In the genomic region with DNA sequence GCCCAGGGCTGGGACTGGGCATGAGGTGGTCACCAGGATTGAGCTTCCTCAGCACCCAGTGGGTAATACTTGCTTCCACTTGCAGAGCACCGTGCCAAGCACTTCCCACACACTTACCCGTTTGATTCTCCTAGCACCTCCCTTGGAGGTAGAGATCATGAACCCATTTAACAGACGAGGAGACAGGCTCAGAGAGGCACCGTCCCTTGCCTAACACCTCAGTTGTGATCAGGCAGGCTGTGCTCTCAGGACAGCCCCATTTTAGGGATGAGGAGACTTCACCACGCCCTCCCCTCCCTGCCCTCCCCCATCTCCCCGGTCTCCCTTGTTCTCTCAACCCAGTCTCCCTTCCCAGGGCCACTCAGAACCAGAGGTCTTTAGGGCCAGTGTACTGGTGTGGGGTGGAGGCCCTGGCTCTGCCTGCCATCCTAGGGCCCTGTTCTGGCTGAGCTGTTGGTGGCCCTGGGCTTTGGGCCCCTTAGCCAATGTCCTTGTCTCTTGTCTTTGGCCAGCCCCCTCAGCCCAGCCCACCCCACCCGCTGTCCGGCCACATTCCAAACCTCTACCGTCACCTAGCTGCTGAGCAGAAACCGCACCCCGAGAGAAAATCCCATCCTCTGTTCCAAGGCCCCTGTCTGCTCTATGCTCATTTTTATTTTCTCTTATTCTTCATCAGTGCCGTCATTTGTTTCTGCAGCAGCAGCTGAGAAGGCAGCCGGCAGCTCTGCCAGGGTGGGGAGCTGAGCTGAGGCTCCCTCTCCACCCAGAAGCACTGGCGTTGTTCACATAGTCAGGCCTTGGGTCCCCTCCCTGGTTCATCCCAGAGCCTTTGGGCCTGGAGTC, we compare ENCODE assay signal across 8 cellular contexts. TPM values are rescaled to one million over a fixed set of nuclear protein-coding genes. Genes with fewer than 3 reads are reported as not detected.
DNase-seq lines count a peak whose midpoint lies in the region; TF ChIP-seq lines count a peak whose summit lies in the region.

No MANE protein-coding gene starts in this region.

- H3K27ac ChIP-seq in SK-N-SH (ENCODE audit: low read depth in 2 of 2, low read length in 1 of 2) (peak overlapping the region; percentile 53 to 72; a peak in 3 of 4 replicates), neuronal stem cell (replicated peaks; ENCODE audit: low read length) (peak overlapping the region; percentile 8)

- H3K9me3 ChIP-seq in SK-N-SH (no peaks in the 10 kb centered on the region), neuronal stem cell (replicated peaks in 1 of 2; ENCODE audit: control insufficient read depth in 2 of 2, insufficient read depth in 1 of 2, low read depth in 1 of 2, low read length in 2 of 2) (peaks cover 0 to 5% of the 10 kb centered on the region in 2 donors)

- H3K79me2 ChIP-seq in SK-N-SH (ENCODE audit: insufficient read depth), result no peaks in the 10 kb centered on the region

- H3K4ac ChIP-seq in neuronal stem cell (ENCODE audit: low read length), result no peak overlapping the region

- peak overlapping the region; percentile 97 for H2BK120ac ChIP-seq in neuronal stem cell (ENCODE audit: low read depth, low read length)

- H4K20me1 ChIP-seq in SK-N-SH (ENCODE audit: insufficient read depth), result no peaks in the 10 kb centered on the region

- peak overlapping the region; percentile 90 for H3K18ac ChIP-seq in neuronal stem cell (ENCODE audit: low read length)

- H2BK5ac ChIP-seq in neuronal stem cell (ENCODE audit: low read length), result peak overlapping the region; percentile 4

- CTCF ChIA-PET in SK-N-SH (lab: Yijun Ruan, JAX), result interaction anchor here (1.0 to 2.4 kb wide), 4 partner anchors 29 to 42 kb away, joined by 3 to 13 read pairs (median 7); a partner anchor contains a TSS

- no peaks in the 10 kb centered on the region for H3K36me3 ChIP-seq in SK-N-SH (replicated peaks in 1 of 2; ENCODE audit: control insufficient read depth in 1 of 2, insufficient read depth in 2 of 2, low read length in 1 of 2)
- H3K36me3 ChIP-seq in neuronal stem cell (replicated peaks in 1 of 2; ENCODE audit: control insufficient read depth in 2 of 2, insufficient read depth in 2 of 2, low read length in 2 of 2), result no peaks in the 10 kb centered on the region

- H2AK5ac ChIP-seq in neuronal stem cell (ENCODE audit: low read depth, low read length), result peak overlapping the region; percentile 99

- H3K9ac ChIP-seq in SK-N-SH (peak overlapping the region; percentile 59; the same call in 1 of the 2 replicates), neuronal stem cell (ENCODE audit: low read depth, low read length, poor library complexity) (peak overlapping the region; percentile 1)

- peak overlapping the region; percentile 98 for H3K23ac ChIP-seq in neuronal stem cell (ENCODE audit: low read depth, low read length, poor library complexity)

- H3K4me1 ChIP-seq in SK-N-SH (ENCODE audit: control insufficient read depth in 1 of 2, insufficient read depth in 2 of 2, low read depth in 1 of 2, low read length in 1 of 2), result peaks cover 0 to 25% of the 10 kb centered on the region in 2 experiments; a peak in 3 of 4 replicates
- H3K4me1 ChIP-seq in neuronal stem cell (ENCODE audit: control insufficient read depth in 2 of 2, insufficient read depth in 1 of 2, low read depth in 1 of 2, low read length in 2 of 2), result peaks cover 21 to 28% of the 10 kb centered on the region in 2 donors

- peak overlapping the region; percentile 96 for H2BK15ac ChIP-seq in neuronal stem cell (ENCODE audit: low read length)

- DNase-seq in Daoy (ENCODE audit: low read depth) (peak; percentile 96), SK-N-SH (peak; percentile 27), fibroblast of the conjunctiva (ENCODE audit: low read depth) (peak; percentile 63), neuronal stem cell (ENCODE audit: low spot score) (peak; percentile 54), putamen (ENCODE audit: low spot score) (no peak), pons (ENCODE audit: low spot score) (no peak), GM10266 (ENCODE audit: extremely low spot score) (no peak), germinal center (ENCODE audit: low spot score) (no peak)

- peak overlapping the region; percentile 73 for H3K14ac ChIP-seq in neuronal stem cell (ENCODE audit: low read length)

- H3K9me2 ChIP-seq in SK-N-SH, result no peaks in the 10 kb centered on the region

- TF ChIP-seq EP300 in SK-N-SH (IDR thresholded peaks at IDR 0.05; ENCODE audit: borderline replicate concordance in 1 of 2, low read depth in 1 of 2, low read length in 1 of 2), result no peak

- H2AFZ ChIP-seq in SK-N-SH (ENCODE audit: low read depth) (0 out of 2 replicates have a peak overlapping the region, but pooled peaks have one; percentile 29), neuronal stem cell (ENCODE audit: low read length) (peak overlapping the region; percentile 81)

- no peaks in the 10 kb centered on the region for H3K79me1 ChIP-seq in neuronal stem cell (ENCODE audit: low read depth, low read length)

- peak overlapping the region; percentile 99 for H2BK12ac ChIP-seq in neuronal stem cell (ENCODE audit: low read length)

- H3K4me3 ChIP-seq in SK-N-SH (ENCODE audit: low read depth in 2 of 2, low read length in 1 of 2) (no peak overlapping the region), neuronal stem cell (ENCODE audit: low read length in 2 of 2) (peak overlapping the region in 1 of 2 donors; percentile 9)

- no peak for TF ChIP-seq RAD21 in SK-N-SH (IDR thresholded peaks at IDR 0.05; ENCODE audit: low read length)

- no peak for TF ChIP-seq CTCF in SK-N-SH (IDR thresholded peaks at IDR 0.05)
- TF ChIP-seq CTCF in GM10266 (IDR thresholded peaks at IDR 0.05; ENCODE audit: control insufficient read depth, insufficient read depth, low read depth, missing control alignments), result no peak

- peaks cover 24% of the 10 kb centered on the region for H3F3A ChIP-seq in SK-N-SH (replicated peaks; ENCODE audit: insufficient read depth)

- 69% methylated on average over 13 of the region's 14 CpGs for WGBS in SK-N-SH (ENCODE audit: low lambda C conversion rate)
- WGBS in neuronal stem cell (ENCODE audit: extremely low coverage in 2 of 2, insufficient read length in 2 of 2, insufficient replicate concordance in 1 of 2), 2 donors, result no CpG with 5 or more reads among the region's 14 CpGs

- H3K27me3 ChIP-seq in SK-N-SH (ENCODE audit: insufficient read depth), result no peaks in the 10 kb centered on the region
- H3K27me3 ChIP-seq in neuronal stem cell (ENCODE audit: control insufficient read depth in 3 of 3, insufficient read depth in 3 of 3, low read depth in 1 of 3, low read length in 3 of 3), result no peaks in the 10 kb centered on the region

- H3K4me2 ChIP-seq in SK-N-SH (peak overlapping the region; percentile 55; the same call in 1 of the 2 replicates), neuronal stem cell (ENCODE audit: insufficient read depth, low read length, poor library complexity, severe bottlenecking) (no peak overlapping the region)

- POLR2A ChIA-PET in SK-N-SH (lab: Yijun Ruan, JAX), result no interaction called here

- peak overlapping the region; percentile 74 for H4K91ac ChIP-seq in neuronal stem cell (ENCODE audit: low read depth, low read length, poor library complexity)

- no peak overlapping the region for H4K8ac ChIP-seq in neuronal stem cell (ENCODE audit: low read depth, low read length)

TF ChIP-seq in SK-N-SH, 30 proteins besides CTCF, POLR2A, EP300 and RAD21 (continues in another document):
- no peak for TF ChIP-seq MEF2A (IDR thresholded peaks at IDR 0.05; ENCODE audit: borderline replicate concordance, low read depth)

RNA-seq across cellular contexts. Expression of a gene that starts 33.8 kb away (rescaled TPM):
- total RNA-seq in Daoy (2014; rRNA removed; shearing (Covaris generic)), result 3.9 and 5.7 TPM in 2 replicates
- polyA plus RNA-seq in SK-N-SH (2012; rRNA removed), result 4.8 and 7.7 TPM in 2 replicates
- 4.7 and 6.5 TPM in 2 replicates for polyA plus RNA-seq in SK-N-SH (2012; cell fraction: cytosol; rRNA removed)
- 4.8 and 5.3 TPM in 2 replicates for polyA plus RNA-seq in SK-N-SH (2012; cell fraction: nucleus; rRNA removed)
- polyA plus RNA-seq in neuronal stem cell (2013, experiment 1 of 2), result 3.4 TPM
- 3.6 TPM for polyA plus RNA-seq in neuronal stem cell (2013, experiment 2 of 2)

RNA-seq across cellular contexts. Expression of a gene that starts 39.6 kb away (rescaled TPM):
- 1.3 and 5.1 TPM in 2 replicates for total RNA-seq in Daoy (2014; rRNA removed; shearing (Covaris generic))
- 1.2 and 1.4 TPM in 2 replicates for polyA plus RNA-seq in SK-N-SH (2012; rRNA removed)
- 0.63 and 1.1 TPM in 2 replicates for polyA plus RNA-seq in SK-N-SH (2012; cell fraction: cytosol; rRNA removed)
- polyA plus RNA-seq in SK-N-SH (2012; cell fraction: nucleus; rRNA removed), result 5.8 and 7.7 TPM in 2 replicates
- 109 TPM for polyA plus RNA-seq in neuronal stem cell (2013, experiment 1 of 2)
- 113 TPM for polyA plus RNA-seq in neuronal stem cell (2013, experiment 2 of 2)

RNA-seq across cellular contexts. Expression of a gene that starts 42.5 kb away (rescaled TPM):
- total RNA-seq in Daoy (2014; rRNA removed; shearing (Covaris generic)), result 0.12 TPM in 1 of 2 replicates, not detected in the other
- polyA plus RNA-seq in SK-N-SH (2012; rRNA removed), result not detected in 2 replicates
- polyA plus RNA-seq in SK-N-SH (2012; cell fraction: cytosol; rRNA removed), result not detected in 2 replicates
- polyA plus RNA-seq in SK-N-SH (2012; cell fraction: nucleus; rRNA removed), result not detected in 2 replicates
- not detected for polyA plus RNA-seq in neuronal stem cell (2013, experiment 1 of 2)
- not detected for polyA plus RNA-seq in neuronal stem cell (2013, experiment 2 of 2)

RNA-seq across cellular contexts. Expression of a gene that starts 51.0 kb away (rescaled TPM):
- total RNA-seq in Daoy (2014; rRNA removed; shearing (Covaris generic)), result 4,733 and 5,328 TPM in 2 replicates
- 5,012 and 5,348 TPM in 2 replicates for polyA plus RNA-seq in SK-N-SH (2012; rRNA removed)
- 4,799 and 5,551 TPM in 2 replicates for polyA plus RNA-seq in SK-N-SH (2012; cell fraction: cytosol; rRNA removed)
- polyA plus RNA-seq in SK-N-SH (2012; cell fraction: nucleus; rRNA removed), result 922 and 958 TPM in 2 replicates
- 6,578 TPM for polyA plus RNA-seq in neuronal stem cell (2013, experiment 1 of 2)
- 6,505 TPM for polyA plus RNA-seq in neuronal stem cell (2013, experiment 2 of 2)

RNA-seq across cellular contexts. Expression of a gene that starts 51.2 kb away (rescaled TPM):
- total RNA-seq in Daoy (2014; rRNA removed; shearing (Covaris generic)), result 52.8 and 81.8 TPM in 2 replicates
- polyA plus RNA-seq in SK-N-SH (2012; rRNA removed), result 69.6 and 73.1 TPM in 2 replicates
- 80.8 and 100 TPM in 2 replicates for polyA plus RNA-seq in SK-N-SH (2012; cell fraction: cytosol; rRNA removed)
- polyA plus RNA-seq in SK-N-SH (2012; cell fraction: nucleus; rRNA removed), result 72.6 and 77.5 TPM in 2 replicates
- polyA plus RNA-seq in neuronal stem cell (2013, experiment 1 of 2), result 31.9 TPM
- 31.7 TPM for polyA plus RNA-seq in neuronal stem cell (2013, experiment 2 of 2)

Comparison
In these comparisons a context has a peak if more than half of its experiments do, and no peak if none do; other contexts are left out.
1. DNase-seq: peak in Daoy (single experiment), SK-N-SH (single experiment), fibroblast of the conjunctiva (single experiment) and neuronal stem cell (single experiment); none in putamen (single experiment), pons (single experiment), GM10266 (single experiment) and germinal center (single experiment).